Comparison of ENCODE assay signal across 12 cellular contexts in genomic region chr21:36783612-36784383, GRCh38.
DNase-seq lines count a peak whose midpoint lies in the region; ATAC-seq and TF ChIP-seq lines count a peak whose summit lies in the region.
"Had no signal": no experiment of that assay in that cellular context is flagged by ENCODE, and none has a peak within 500 bp of the region (broad histone marks: within the 10 kb centered on the region; RNA-seq: fewer than 3 reads in every experiment).

No MANE protein-coding gene starts in this region.

- H4K8ac ChIP-seq in IMR-90 (ENCODE audit: low read depth in 2 of 2, low read length in 2 of 2) (peak overlapping the region in 1 of 2 experiments; percentile 69; a peak in 2 of 4 replicates), mesenchymal stem cell (ENCODE audit: low read length) (no peak overlapping the region)

- H3K36me3 ChIP-seq in IMR-90 (ENCODE audit: control insufficient read depth, insufficient read depth, low read length) (no peaks in the 10 kb centered on the region), brain microvascular endothelial cell (replicated peaks) (no peaks in the 10 kb centered on the region), mesenchymal stem cell (ENCODE audit: control insufficient read depth in 1 of 2, insufficient read depth in 2 of 2, low read depth in 1 of 2, low read length in 2 of 2) (no peaks in the 10 kb centered on the region), colonic mucosa (no peaks in the 10 kb centered on the region)
- H3K36me3 ChIP-seq: sigmoid colon had no signal

- in situ Hi-C loops in IMR-90 (cut with MboI; ENCODE audit: low sequenced_read_pairs) (no loop called here), brain microvascular endothelial cell (cut with HindIII; ENCODE audit: low pct_ligation_motif_present, low sequenced_read_pairs) (no loop called here)

- H3K27ac Mint-ChIP-seq in effector memory CD8-positive, alpha-beta T cell, result no peak overlapping the region
- no peak overlapping the region for H3K27ac Mint-ChIP-seq in mesothelial cell of epicardium

- H3K79me1 ChIP-seq in IMR-90 (ENCODE audit: low read depth in 1 of 2, low read length in 2 of 2), result peaks cover 0 to 14% of the 10 kb centered on the region in 2 experiments; a peak in 3 of 4 replicates
- peaks cover 4% of the 10 kb centered on the region for H3K79me1 ChIP-seq in mesenchymal stem cell (replicated peaks; ENCODE audit: low read length, poor library complexity, severe bottlenecking)

- H2AK9ac ChIP-seq in IMR-90 (replicated peaks; ENCODE audit: low read depth, low read length, poor library complexity), result no peak overlapping the region

- dilution Hi-C loops in IMR-90 (cut with HindIII; ENCODE audit: low sequenced_read_pairs, unreplicated experiment), result no loop called here

- peak overlapping the region; percentile 71 for H3K4ac ChIP-seq in IMR-90 (ENCODE audit: low read depth, low read length)
- H3K4ac ChIP-seq in mesenchymal stem cell (ENCODE audit: low read depth in 1 of 2, low read length in 2 of 2), result no peak overlapping the region

- POLR2A ChIA-PET in IMR-90 (lab: Charles Lee; ENCODE audit: unreplicated experiment), result interaction anchor here (0.7 kb wide), 1 partner anchor 10 kb away, joined by 4 read pairs; no protein-coding TSS in a partner anchor

- ATAC-seq in IMR-90 (ENCODE audit: low read depth), result peak; percentile 97
- ATAC-seq in effector memory CD8-positive, alpha-beta T cell (replicated peaks), result no peak

- H3K27me3 Mint-ChIP-seq in effector memory CD8-positive, alpha-beta T cell, result no peaks in the 10 kb centered on the region
- no peaks in the 10 kb centered on the region for H3K27me3 Mint-ChIP-seq in mesothelial cell of epicardium (ENCODE audit: low read depth)
- H3K27me3 Mint-ChIP-seq: central memory CD8-positive, alpha-beta T cell had no signal

- peaks cover 13% of the 10 kb centered on the region for H3K9me1 ChIP-seq in IMR-90 (ENCODE audit: insufficient read depth, low read length)

- TF ChIP-seq POLR2A in IMR-90 (IDR thresholded peaks at IDR 0.05; ENCODE audit: low read depth, low read length), result no peak

- H3K9me3 ChIP-seq in IMR-90 (ENCODE audit: control insufficient read depth, insufficient read depth, low read length) (no peaks in the 10 kb centered on the region), mesenchymal stem cell (ENCODE audit: control insufficient read depth, low read length) (no peaks in the 10 kb centered on the region), colonic mucosa (no peaks in the 10 kb centered on the region)
- H3K9me3 ChIP-seq: sigmoid colon had no signal

- H2AFZ ChIP-seq in IMR-90 (replicated peaks; ENCODE audit: low read length, poor library complexity), result peak overlapping the region; percentile 25
- no peak overlapping the region for H2AFZ ChIP-seq in mesenchymal stem cell (ENCODE audit: low read depth, low read length)

- peak overlapping the region; percentile 36; the same call in 1 of the 2 replicates for H4K91ac ChIP-seq in IMR-90 (ENCODE audit: insufficient read depth, low read depth, low read length)
- H4K91ac ChIP-seq in mesenchymal stem cell (ENCODE audit: low read length), result no peak overlapping the region

- peak overlapping the region; percentile 16; the same call in 1 of the 2 replicates for H3K27ac ChIP-seq in IMR-90 (ENCODE audit: insufficient read depth, low read length)
- H3K27ac ChIP-seq in brain microvascular endothelial cell, result no peak overlapping the region
- no peak overlapping the region for H3K27ac ChIP-seq in mesenchymal stem cell (ENCODE audit: low read length, poor library complexity, severe bottlenecking)
- H3K27ac ChIP-seq in colonic mucosa, result no peak overlapping the region
- H3K27ac ChIP-seq: sigmoid colon had no signal

- TF ChIP-seq CTCF in IMR-90 (conservative IDR thresholded peaks at IDR 0.05; ENCODE audit: low read depth, low read length) (no peak), brain microvascular endothelial cell (IDR thresholded peaks at IDR 0.05; ENCODE audit: low read depth, low read length, missing control alignments) (no peak), mesothelial cell of epicardium (IDR thresholded peaks at IDR 0.05; ENCODE audit: unreplicated experiment) (no peak), colonic mucosa (IDR thresholded peaks at IDR 0.05) (no peak)

- H2BK15ac ChIP-seq in IMR-90 (ENCODE audit: low read depth, low read length), result peak overlapping the region; percentile 1; the same call in 1 of the 3 replicates
- H2BK15ac ChIP-seq in mesenchymal stem cell (ENCODE audit: low read depth, poor library complexity, severe bottlenecking), result no peak overlapping the region

- no peak overlapping the region for H3K4me3 Mint-ChIP-seq in effector memory CD8-positive, alpha-beta T cell
- H3K4me3 Mint-ChIP-seq in mesothelial cell of epicardium, result no peak overlapping the region
- H3K4me3 Mint-ChIP-seq: central memory CD8-positive, alpha-beta T cell had no signal

- H2BK120ac ChIP-seq in IMR-90 (ENCODE audit: low read depth, low read length) (peak overlapping the region; percentile 83), mesenchymal stem cell (ENCODE audit: low read depth, low read length) (no peak overlapping the region)

- CTCF ChIA-PET in IMR-90 (lab: Yijun Ruan, JAX), result no interaction called here

- peaks cover 5% of the 10 kb centered on the region; the same call in 1 of the 2 replicates for H4K20me1 ChIP-seq in IMR-90 (ENCODE audit: insufficient read depth, low read length)

- H2BK5ac ChIP-seq in IMR-90 (ENCODE audit: low read depth, low read length, poor library complexity, severe bottlenecking), result peak overlapping the region; percentile 58
- H2BK5ac ChIP-seq in mesenchymal stem cell (ENCODE audit: low read depth, low read length, poor library complexity, severe bottlenecking), result no peak overlapping the region

- no peaks in the 10 kb centered on the region for H3K4me1 Mint-ChIP-seq in effector memory CD8-positive, alpha-beta T cell (ENCODE audit: low read depth in 2 of 2)
- peaks cover 11% of the 10 kb centered on the region for H3K4me1 Mint-ChIP-seq in mesothelial cell of epicardium

- H3K23ac ChIP-seq in IMR-90 (ENCODE audit: low read depth, low read length) (peak overlapping the region; percentile 52), mesenchymal stem cell (ENCODE audit: low read length in 2 of 2) (no peak overlapping the region)

- TF ChIP-seq RAD21 in IMR-90 (IDR thresholded peaks at IDR 0.05; ENCODE audit: low read length), result no peak; the same call in 1 of the 2 replicates

- BruUV-seq in IMR-90 (replicated peaks; lab: Mats Ljungman, UMichigan), result no TSS peak

- H3K4me2 ChIP-seq in IMR-90 (ENCODE audit: low read depth, low read length), result no peak overlapping the region
- no peak overlapping the region for H3K4me2 ChIP-seq in mesenchymal stem cell (ENCODE audit: low read length, poor library complexity, severe bottlenecking)

- H3K4me3 ChIP-seq in IMR-90 (ENCODE audit: insufficient read depth, low read depth, low read length) (no peak overlapping the region), brain microvascular endothelial cell (ENCODE audit: low read depth, low read length) (no peak overlapping the region), mesenchymal stem cell (ENCODE audit: insufficient read depth in 1 of 2, low read depth in 1 of 2, low read length in 2 of 2) (no peak overlapping the region), colonic mucosa (no peak overlapping the region)
- H3K4me3 ChIP-seq: sigmoid colon had no signal

- H4K5ac ChIP-seq in IMR-90 (ENCODE audit: low read depth, low read length), result no peak overlapping the region

- 83% methylated on average over 1 of the region's 8 CpGs; no CpG with 5 or more reads in 1 of the 2 experiments for WGBS in IMR-90 (ENCODE audit: extremely low coverage in 2 of 2, insufficient read length in 1 of 2), 2 experiments
- WGBS in mesenchymal stem cell, result 85% methylated on average over 8 of the region's 8 CpGs

- H3K14ac ChIP-seq in IMR-90 (replicated peaks; ENCODE audit: low read depth, low read length) (peak overlapping the region; percentile 63), mesenchymal stem cell (ENCODE audit: low read length in 2 of 2) (no peak overlapping the region)

- peak overlapping the region; percentile 91; the same call in 1 of the 2 replicates for H2AK5ac ChIP-seq in IMR-90 (ENCODE audit: low read depth, low read length)
- H2AK5ac ChIP-seq in mesenchymal stem cell (ENCODE audit: low read length, severe bottlenecking), result no peak overlapping the region

- H3K9me3 Mint-ChIP-seq in effector memory CD8-positive, alpha-beta T cell, result no peaks in the 10 kb centered on the region
- peaks cover 12% of the 10 kb centered on the region for H3K9me3 Mint-ChIP-seq in mesothelial cell of epicardium
- H3K9me3 Mint-ChIP-seq: central memory CD8-positive, alpha-beta T cell had no signal

- H3K27me3 ChIP-seq in IMR-90 (ENCODE audit: control insufficient read depth, insufficient read depth, low read length) (no peaks in the 10 kb centered on the region), brain microvascular endothelial cell (replicated peaks) (no peaks in the 10 kb centered on the region), mesenchymal stem cell (ENCODE audit: control insufficient read depth in 1 of 2, insufficient read depth in 1 of 2, low read length in 2 of 2) (no peaks in the 10 kb centered on the region), colonic mucosa (no peaks in the 10 kb centered on the region)
- H3K27me3 ChIP-seq: sigmoid colon had no signal

- H2BK20ac ChIP-seq in IMR-90 (ENCODE audit: low read depth, low read length), result peak overlapping the region; percentile 77

- H3K18ac ChIP-seq in IMR-90 (ENCODE audit: low read depth, low read length), result peak overlapping the region; percentile 3; the same call in 1 of the 2 replicates
- H3K18ac ChIP-seq in mesenchymal stem cell (ENCODE audit: low read depth in 1 of 2, low read length in 2 of 2), result no peak overlapping the region

- DNase-seq in DMS79 (lab: John Stamatoyannopoulos, UW) (peak; percentile 29), IMR-90 (peak; percentile 97), brain microvascular endothelial cell (peak; percentile 68), mesenchymal stem cell (peak; percentile 18), DMS114 treated with DMSO at 0.1 percent for 48 hours (lab: John Stamatoyannopoulos, UW; ENCODE audit: unreplicated experiment) (no peak), mesothelial cell of epicardium (ENCODE audit: low spot score in 2 of 2, unreplicated experiment in 2 of 2) (no peak), colonic mucosa (no peak)
- DNase-seq in effector memory CD8-positive, alpha-beta T cell, result no peak
- DNase-seq: activated T-cell treated with anti-CD3 and anti-CD28 coated beads for 4 hours, NCI-H82, sigmoid colon had no signal

- intact Hi-C loops in IMR-90 (cut with micrococcal nuclease), result no loop called here
- intact Hi-C loops in colonic mucosa (cut with DNase I), result no loop called here

- no peak overlapping the region for H3K9ac ChIP-seq in IMR-90 (ENCODE audit: low read depth, low read length)
- H3K9ac ChIP-seq in mesenchymal stem cell (ENCODE audit: low read length), result no peak overlapping the region
- H3K9ac ChIP-seq in colonic mucosa (ENCODE audit: low read depth in 2 of 2, low read length in 2 of 2), result no peak overlapping the region

- H2BK12ac ChIP-seq in mesenchymal stem cell (ENCODE audit: low read length in 2 of 2), result no peak overlapping the region

- no peaks in the 10 kb centered on the region for H3K36me3 Mint-ChIP-seq in effector memory CD8-positive, alpha-beta T cell (ENCODE audit: insufficient read depth)
- H3K36me3 Mint-ChIP-seq in mesothelial cell of epicardium, result no peaks in the 10 kb centered on the region

- H3K4me1 ChIP-seq in IMR-90 (ENCODE audit: control insufficient read depth, insufficient read depth, low read length) (peaks cover 8% of the 10 kb centered on the region), mesenchymal stem cell (ENCODE audit: control insufficient read depth, insufficient read depth, low read depth, low read length) (peaks cover 6% of the 10 kb centered on the region), colonic mucosa (no peaks in the 10 kb centered on the region)
- H3K4me1 ChIP-seq: sigmoid colon had no signal

- H3K56ac ChIP-seq in IMR-90 (ENCODE audit: extremely low read depth, insufficient read depth, low read length), result no peak overlapping the region

Comparison
In these comparisons a context has a peak if more than half of its experiments do, and no peak if none do; other contexts are left out.
1. DNase-seq: peak in DMS79 (single experiment), IMR-90 (single experiment), brain microvascular endothelial cell (single experiment) and mesenchymal stem cell (single experiment); none in effector memory CD8-positive, alpha-beta T cell (0 of 3), DMS114 treated with DMSO at 0.1 percent for 48 hours (single experiment), mesothelial cell of epicardium (0 of 2) and colonic mucosa (single experiment).